Comparison of ENCODE assay signal across 26 cellular contexts in the genomic region with DNA sequence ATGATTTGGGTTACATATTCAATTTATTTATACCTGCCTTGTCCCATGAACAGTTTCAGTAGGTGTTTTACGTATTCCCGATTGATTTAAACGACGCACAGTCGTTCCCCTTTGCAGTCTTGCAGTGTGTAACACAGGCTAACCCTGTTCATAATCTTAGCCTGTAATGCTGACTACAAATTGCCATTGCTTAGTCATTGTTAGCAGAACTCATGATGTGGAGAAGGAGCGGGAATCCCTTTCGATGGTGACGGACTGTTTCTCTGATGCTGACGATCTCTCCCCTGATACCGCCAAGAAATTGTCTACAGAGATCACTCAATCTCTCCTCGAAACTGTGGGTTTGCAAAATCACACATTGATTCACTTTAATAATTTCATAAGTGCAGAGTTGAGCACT.
"Had no signal": no experiment of that assay in that cellular context is flagged by ENCODE, and none has a peak within 500 bp of the region (broad histone marks: within the 10 kb centered on the region; RNA-seq: fewer than 3 reads in every experiment).

No MANE protein-coding gene starts in this region.

- H3K27ac ChIP-seq: left lung, lower lobe of right lung, ovary, right atrium auricular region, right lobe of liver, suprapubic skin, thoracic aorta, tibial artery, upper lobe of right lung had no signal

- H3K9me3 ChIP-seq: left lung, lower lobe of right lung, mucosa of descending colon, ovary, right atrium auricular region, right lobe of liver, suprapubic skin, thoracic aorta, tibial artery, upper lobe of right lung had no signal

- H3K4me2 ChIP-seq: smooth muscle cell had no signal

- H3K36me3 Mint-ChIP-seq: immature natural killer cell; naive thymus-derived CD4-positive, alpha-beta T cell; natural killer cell treated with Interleukin-12 subunit alpha and Interleukin-12 subunit beta and Interleukin-15 and Interleukin-18, amount 100 ng/mL, for 72 hours; stimulated activated naive B cell treated with anti-CD40 and anti-IgM and Interleukin-4, amounts not matched to agents 10 μg/mL and 1 μg/mL and 100 μg/mL, for 72 hours had no signal

- H3K9me3 Mint-ChIP-seq: immature natural killer cell; natural killer cell treated with Interleukin-12 subunit alpha and Interleukin-12 subunit beta and Interleukin-15 and Interleukin-18, amount 100 ng/mL, for 72 hours; stimulated activated naive B cell treated with anti-CD40 and anti-IgM and Interleukin-4, amounts not matched to agents 10 μg/mL and 1 μg/mL and 100 μg/mL, for 72 hours had no signal

- H3K4me1 Mint-ChIP-seq: immature natural killer cell had no signal

- ATAC-seq: left colon; left lung; lower lobe of right lung; mucosa of descending colon; naive thymus-derived CD4-positive, alpha-beta T cell; natural killer cell treated with Interleukin-12 subunit alpha and Interleukin-12 subunit beta and Interleukin-15 and Interleukin-18, amount 100 ng/mL, for 72 hours; stimulated activated naive B cell treated with anti-CD40 and anti-IgM and Interleukin-4, amounts not matched to agents 10 μg/mL and 1 μg/mL and 100 μg/mL, for 72 hours; stimulated activated naive CD8-positive, alpha-beta T cell treated with anti-CD3 and anti-CD28 coated beads, Interleukin-15, Interleukin-2, amounts not matched to agents 100 U/mL and 50 U/mL, for 24 hours; upper lobe of right lung had no signal

- H3K4me1 ChIP-seq: left lung, lower lobe of right lung, right atrium auricular region, right lobe of liver, suprapubic skin, tibial artery, upper lobe of right lung had no signal

- H3K27me3 ChIP-seq: ovary, right atrium auricular region, right lobe of liver had no signal

- DNase-seq: hypothalamus; immature natural killer cell; left colon; lower lobe of right lung; mesendoderm; midbrain; mucosa of descending colon; naive thymus-derived CD4-positive, alpha-beta T cell; ovary; right lobe of liver; stimulated activated CD4-positive, alpha-beta T cell treated with anti-CD3 and anti-CD28 coated beads, Interleukin-1b, Interleukin-23, amount 100 ng/mL, for 48 hours; stimulated activated CD4-positive, alpha-beta T cell treated with anti-CD3 and anti-CD28 coated beads, Interleukin-2, amount 100 ng/mL, for 48 hours; stimulated activated CD4-positive, alpha-beta T cell treated with anti-CD3 and anti-CD28 coated beads, Interleukin-4, amount 100 ng/mL, for 4 hours; stimulated activated CD8-positive, alpha-beta memory T cell treated with anti-CD3 and anti-CD28 coated beads, Interleukin-4, amount 100 ng/mL, for 48 hours; stimulated activated naive B cell treated with anti-CD40 and anti-IgM and Interleukin-4, amounts not matched to agents 10 μg/mL and 1 μg/mL and 100 μg/mL, for 72 hours; stimulated activated naive CD8-positive, alpha-beta T cell treated with anti-CD3 and anti-CD28 coated beads, Interleukin-15, Interleukin-2, amounts not matched to agents 100 U/mL and 50 U/mL, for 24 hours; trophoblast cell; upper lobe of right lung had no signal

- H3K4me3 ChIP-seq: left lung, lower lobe of right lung, mucosa of descending colon, ovary, right atrium auricular region, right lobe of liver, smooth muscle cell, suprapubic skin, thoracic aorta, tibial artery, upper lobe of right lung had no signal

- H3K27ac Mint-ChIP-seq: immature natural killer cell; naive thymus-derived CD4-positive, alpha-beta T cell; natural killer cell treated with Interleukin-12 subunit alpha and Interleukin-12 subunit beta and Interleukin-15 and Interleukin-18, amount 100 ng/mL, for 72 hours; progenitor cell of endocrine pancreas; stimulated activated naive B cell treated with anti-CD40 and anti-IgM and Interleukin-4, amounts not matched to agents 10 μg/mL and 1 μg/mL and 100 μg/mL, for 72 hours had no signal

- H3K36me3 ChIP-seq: left lung, lower lobe of right lung, ovary, right atrium auricular region, right lobe of liver, suprapubic skin, thoracic aorta, tibial artery, upper lobe of right lung had no signal

- H3K4me3 Mint-ChIP-seq: immature natural killer cell; naive thymus-derived CD4-positive, alpha-beta T cell; natural killer cell treated with Interleukin-12 subunit alpha and Interleukin-12 subunit beta and Interleukin-15 and Interleukin-18, amount 100 ng/mL, for 72 hours; stimulated activated naive B cell treated with anti-CD40 and anti-IgM and Interleukin-4, amounts not matched to agents 10 μg/mL and 1 μg/mL and 100 μg/mL, for 72 hours had no signal
